8 cellular contexts compared by ENCODE assay signal in genomic region chr2:160207804-160208661, GRCh38. TPM values are rescaled to one million over a fixed set of nuclear protein-coding genes. Genes with fewer than 3 reads are reported as not detected.
A peak's percentile ranks its signal among the peaks of the same experiment; 100 is the strongest.
DNase-seq lines count a peak whose midpoint lies in the region; ATAC-seq and TF ChIP-seq lines count a peak whose summit lies in the region.

No MANE protein-coding gene starts in this region.

- H3K27ac Mint-ChIP-seq in activated naive CD4-positive, alpha-beta T cell treated with anti-CD3 and anti-CD28 coated beads for 36 hours: no peak overlapping the region

- no peaks in the 10 kb centered on the region for H3K36me3 Mint-ChIP-seq in activated naive CD4-positive, alpha-beta T cell treated with anti-CD3 and anti-CD28 coated beads for 36 hours (ENCODE audit: low read depth)

- no peaks in the 10 kb centered on the region for H3K27me3 Mint-ChIP-seq in activated naive CD4-positive, alpha-beta T cell treated with anti-CD3 and anti-CD28 coated beads for 36 hours (ENCODE audit: low read depth)

- H3K9me2 ChIP-seq in SK-N-SH: no peaks in the 10 kb centered on the region

- POLR2A ChIA-PET in SK-N-SH (lab: Yijun Ruan, JAX): no interaction called here

- TF ChIP-seq EP300 in SK-N-SH (IDR thresholded peaks at IDR 0.05; ENCODE audit: borderline replicate concordance in 1 of 2, low read depth in 1 of 2, low read length in 1 of 2): peak; percentile 85 to 99

- H3K4me1 Mint-ChIP-seq in activated naive CD4-positive, alpha-beta T cell treated with anti-CD3 and anti-CD28 coated beads for 36 hours (ENCODE audit: low read depth): peaks cover 29% of the 10 kb centered on the region

- no peaks in the 10 kb centered on the region for H3K27me3 ChIP-seq in SK-N-SH (ENCODE audit: insufficient read depth)

- DNase-seq in stimulated activated CD4-positive, alpha-beta T cell treated with anti-CD3 and anti-CD28 coated beads, Interleukin-15, amount 100 ng/mL, for 24 hours: peak; percentile 25
- no peak for DNase-seq in stimulated activated CD4-positive, alpha-beta T cell treated with anti-CD3 and anti-CD28 coated beads, Interleukin-12 subunit alpha, Interleukin-12 subunit beta, amount 100 ng/mL, for 4 hours
- DNase-seq in SK-N-SH (peak; percentile 66), fibroblast of mammary gland (ENCODE audit: low read depth) (peak; percentile 90), occipital lobe (lab: John Stamatoyannopoulos, UW) (peak; percentile 16)
- DNase-seq in activated CD4-positive, CD25-positive, alpha-beta regulatory T cell (lab: John Stamatoyannopoulos, UW): no peak
- no peak for DNase-seq in activated naive CD4-positive, alpha-beta T cell treated with anti-CD3 and anti-CD28 coated beads for 36 hours

- no peak for TF ChIP-seq CTCF in SK-N-SH (IDR thresholded peaks at IDR 0.05)
- no peak for TF ChIP-seq CTCF in fibroblast of mammary gland (conservative IDR thresholded peaks at IDR 0.05; ENCODE audit: control insufficient read depth, insufficient read depth, low read depth, low read length)

- H3K9ac ChIP-seq in SK-N-SH: peak overlapping the region; percentile 73

- H3K4me3 ChIP-seq in SK-N-SH (ENCODE audit: low read depth in 2 of 2, low read length in 1 of 2): peak overlapping the region in 1 of 2 experiments; percentile 48; a peak in 2 of 4 replicates
- H3K4me3 ChIP-seq in fibroblast of mammary gland (ENCODE audit: control insufficient read depth, low read depth, low read length): no peak overlapping the region

- CTCF ChIA-PET in SK-N-SH (lab: Yijun Ruan, JAX): interaction anchor here (1.1 to 3.3 kb wide), 3 partner anchors 18 to 98 kb away, joined by 3 to 16 read pairs (median 10); no protein-coding TSS in a partner anchor
- CTCF ChIA-PET in activated naive CD4-positive, alpha-beta T cell treated with anti-CD3 and anti-CD28 coated beads for 36 hours (lab: Charles Lee): interaction anchor here (0.6 to 4.2 kb wide), 4 partner anchors 11 to 847 kb away, joined by 3 to 27 read pairs (median 3); no protein-coding TSS in a partner anchor

- peak overlapping the region; percentile 70 for H3K4me2 ChIP-seq in SK-N-SH

- H3K79me2 ChIP-seq in SK-N-SH (ENCODE audit: insufficient read depth): no peaks in the 10 kb centered on the region

- peak overlapping the region; percentile 95 to 97 for H3K27ac ChIP-seq in SK-N-SH (ENCODE audit: low read depth in 2 of 2, low read length in 1 of 2)

- TF ChIP-seq RAD21 in SK-N-SH (IDR thresholded peaks at IDR 0.05; ENCODE audit: low read length): no peak

- no peaks in the 10 kb centered on the region for H3K9me3 Mint-ChIP-seq in activated naive CD4-positive, alpha-beta T cell treated with anti-CD3 and anti-CD28 coated beads for 36 hours

- no peak for ATAC-seq in HG03469 (IDR thresholded peaks at IDR 0.05; ENCODE audit: unreplicated experiment)

- H3K4me3 Mint-ChIP-seq in activated naive CD4-positive, alpha-beta T cell treated with anti-CD3 and anti-CD28 coated beads for 36 hours: no peak overlapping the region

- 21% methylated on average over 10 of the region's 12 CpGs for WGBS in SK-N-SH (ENCODE audit: low lambda C conversion rate)

- peaks cover 62% of the 10 kb centered on the region for H3F3A ChIP-seq in SK-N-SH (replicated peaks; ENCODE audit: insufficient read depth)

- intact Hi-C loops in activated naive CD4-positive, alpha-beta T cell treated with anti-CD3 and anti-CD28 coated beads for 36 hours (cut with micrococcal nuclease): no loop called here

- H4K20me1 ChIP-seq in SK-N-SH (ENCODE audit: insufficient read depth): no peaks in the 10 kb centered on the region

- H2AFZ ChIP-seq in SK-N-SH (ENCODE audit: low read depth): no peak overlapping the region

- no peaks in the 10 kb centered on the region for H3K9me3 ChIP-seq in SK-N-SH

- peaks cover 26 to 61% of the 10 kb centered on the region in 2 experiments for H3K4me1 ChIP-seq in SK-N-SH (ENCODE audit: control insufficient read depth in 1 of 2, insufficient read depth in 2 of 2, low read depth in 1 of 2, low read length in 1 of 2)

- no peaks in the 10 kb centered on the region for H3K36me3 ChIP-seq in SK-N-SH (replicated peaks in 1 of 2; ENCODE audit: control insufficient read depth in 1 of 2, insufficient read depth in 2 of 2, low read length in 1 of 2)

TF ChIP-seq in SK-N-SH, 30 proteins besides CTCF, POLR2A, EP300 and RAD21 (continues in another document):
- peak; percentile 85; the same call in 1 of the 2 replicates for TF ChIP-seq SIN3A (IDR thresholded peaks at IDR 0.05; ENCODE audit: borderline replicate concordance, low read depth, low read length)
- peak; percentile 100 for TF ChIP-seq TCF12 (IDR thresholded peaks at IDR 0.05)
- TF ChIP-seq PBX3 (IDR thresholded peaks at IDR 0.05): peak; percentile 96
- 0 out of 2 replicates have a peak, but pooled peaks have one; percentile 39 for TF ChIP-seq ELF1 (IDR thresholded peaks at IDR 0.05)
- TF ChIP-seq FOXJ3 (CRISPR knock-in tag; IDR thresholded peaks at IDR 0.05): no peak
- TF ChIP-seq NFIC (IDR thresholded peaks at IDR 0.05; ENCODE audit: borderline replicate concordance): peak; percentile 100
- peak; percentile 48 for TF ChIP-seq CHD2 (IDR thresholded peaks at IDR 0.05; ENCODE audit: low read length, partially characterized antibody)
- peak; percentile 64; the same call in 1 of the 2 replicates for TF ChIP-seq TAF1 (IDR thresholded peaks at IDR 0.05; ENCODE audit: borderline replicate concordance, low read depth, low read length)
- peak; percentile 93 for TF ChIP-seq FOXM1 (IDR thresholded peaks at IDR 0.05; ENCODE audit: low read depth)
- TF ChIP-seq GABPA (IDR thresholded peaks at IDR 0.05; ENCODE audit: low read depth): no peak; the same call in none of the 2 replicates
- TF ChIP-seq MXI1 (IDR thresholded peaks at IDR 0.05; ENCODE audit: low read depth, low read length): no peak
- TF ChIP-seq SMC3 (IDR thresholded peaks at IDR 0.05; ENCODE audit: low read depth, low read length): no peak
- peak; percentile 80 for TF ChIP-seq GATA2 (CRISPR knock-in tag; IDR thresholded peaks at IDR 0.05)
- peak; percentile 95 for TF ChIP-seq JUND (IDR thresholded peaks at IDR 0.05)
- TF ChIP-seq RCOR1 (IDR thresholded peaks at IDR 0.05; ENCODE audit: low read length): peak; percentile 96
- TF ChIP-seq POLR2AphosphoS5 (IDR thresholded peaks at IDR 0.05; ENCODE audit: low read depth, low read length): peak; percentile 88
- TF ChIP-seq ZBTB33 (IDR thresholded peaks at IDR 0.05; ENCODE audit: borderline replicate concordance, low read depth): peak; percentile 89
- TF ChIP-seq EZH2phosphoT487 (IDR thresholded peaks at IDR 0.05; ENCODE audit: borderline replicate concordance, low read depth): no peak
- TF ChIP-seq NRF1 (IDR thresholded peaks at IDR 0.05; ENCODE audit: low read depth, low read length): no peak

RNA-seq across cellular contexts. Expression of gene ITGB6, which starts 8.0 kb away (rescaled TPM):
- polyA plus RNA-seq in SK-N-SH (2012; rRNA removed): 0.10 and 0.13 TPM in 2 replicates
- 0.13 and 0.15 TPM in 2 replicates for polyA plus RNA-seq in SK-N-SH (2012; cell fraction: cytosol; rRNA removed)
- 0.26 TPM in 2 replicates for polyA plus RNA-seq in SK-N-SH (2012; cell fraction: nucleus; rRNA removed)
- total RNA-seq in occipital lobe: 0.16 TPM
- total RNA-seq in activated naive CD4-positive, alpha-beta T cell treated with anti-CD3 and anti-CD28 coated beads for 36 hours: not detected

Comparison
In these comparisons a context has a peak if more than half of its experiments do, and no peak if none do; other contexts are left out.
1. DNase-seq: peak in stimulated activated CD4-positive, alpha-beta T cell treated with anti-CD3 and anti-CD28 coated beads, Interleukin-15, amount 100 ng/mL, for 24 hours (single experiment), SK-N-SH (single experiment), fibroblast of mammary gland (single experiment) and occipital lobe (single experiment); none in stimulated activated CD4-positive, alpha-beta T cell treated with anti-CD3 and anti-CD28 coated beads, Interleukin-12 subunit alpha, Interleukin-12 subunit beta, amount 100 ng/mL, for 4 hours (single experiment), activated CD4-positive, CD25-positive, alpha-beta regulatory T cell (0 of 4) and activated naive CD4-positive, alpha-beta T cell treated with anti-CD3 and anti-CD28 coated beads for 36 hours (single experiment).